In the genomic region with DNA sequence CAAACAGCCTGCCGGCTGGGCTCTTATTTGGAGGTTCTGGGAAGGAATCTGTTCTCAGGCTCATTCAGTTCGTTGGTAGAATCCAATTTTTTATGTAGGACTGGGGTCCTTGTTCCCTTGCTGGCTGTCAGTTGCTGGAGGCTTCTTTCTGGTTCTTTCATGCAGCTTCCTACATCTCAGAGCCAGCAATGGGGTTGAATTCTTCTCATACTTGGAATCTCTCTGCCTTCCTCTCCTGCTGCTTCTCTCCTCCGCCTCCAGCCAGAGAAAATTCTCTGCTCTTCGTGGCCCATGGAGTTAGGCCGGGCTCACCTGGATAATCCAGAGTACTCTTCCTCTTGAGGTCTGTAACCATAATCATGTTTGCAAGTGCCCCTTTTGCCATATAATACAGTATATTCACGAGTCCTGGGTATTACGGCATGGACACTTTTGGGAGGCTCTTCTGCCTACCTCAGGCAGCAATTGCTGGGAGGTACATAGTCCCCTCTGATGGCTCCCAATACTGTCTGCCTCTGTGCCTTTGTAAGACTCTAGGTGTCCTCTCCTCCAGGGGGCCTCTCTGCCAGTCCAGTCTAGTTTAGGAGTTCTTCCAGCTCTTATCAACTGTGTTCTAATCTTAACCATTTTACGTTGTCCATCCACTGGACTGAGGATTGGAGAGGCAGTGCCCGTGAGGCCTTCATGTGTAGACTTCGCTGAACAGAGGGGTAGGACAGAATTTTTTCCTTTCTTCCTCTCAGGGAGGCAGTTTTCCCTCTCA, we compare ENCODE assay signal across 12 cellular contexts. TPM values are rescaled to one million over a fixed set of nuclear protein-coding genes. Genes with fewer than 3 reads are reported as not detected.
DNase-seq lines count a peak whose midpoint lies in the region; ATAC-seq, FAIRE-seq and TF ChIP-seq lines count a peak whose summit lies in the region.
"Had no signal": no experiment of that assay in that cellular context is flagged by ENCODE, and none has a peak within 500 bp of the region (broad histone marks: within the 10 kb centered on the region; RNA-seq: fewer than 3 reads in every experiment).

No MANE protein-coding gene starts in this region.

- H2AFZ ChIP-seq in endothelial cell of umbilical vein (ENCODE audit: low read depth, low read length) = no peak overlapping the region

- H3K36me3 ChIP-seq in Panc1 (ENCODE audit: control insufficient read depth, insufficient read depth, low read length) (peaks cover 10% of the 10 kb centered on the region; the same call in 1 of the 2 replicates), endothelial cell of umbilical vein (ENCODE audit: control insufficient read depth in 2 of 2, extremely low read depth in 1 of 2, insufficient read depth in 2 of 2, low read length in 2 of 2) (peaks cover 4 to 6% of the 10 kb centered on the region in 2 experiments), right atrium auricular region (peaks cover 6% of the 10 kb centered on the region)

- no TSS peak for BruUV-seq in Panc1 (replicated peaks; lab: Mats Ljungman, UMichigan)
- BruUV-seq in endothelial cell of umbilical vein (replicated peaks; lab: Mats Ljungman, UMichigan) = no TSS peak

- TF ChIP-seq CTCF in Panc1 (IDR thresholded peaks at IDR 0.05) (no peak), endothelial cell of umbilical vein (IDR thresholded peaks at IDR 0.05; ENCODE audit: extremely low read depth in 1 of 2, insufficient read depth in 1 of 2, low read depth in 1 of 2, low read length in 2 of 2) (no peak), progenitor cell of endocrine pancreas (IDR thresholded peaks at IDR 0.05; ENCODE audit: unreplicated experiment) (no peak), right atrium auricular region (IDR thresholded peaks at IDR 0.05) (no peak)

- H3K4me1 ChIP-seq in Panc1 (ENCODE audit: control insufficient read depth, insufficient read depth, low read length) (peaks cover 14% of the 10 kb centered on the region), endothelial cell of umbilical vein (ENCODE audit: control insufficient read depth, extremely low read depth, insufficient read depth, low read length) (peaks cover 32% of the 10 kb centered on the region), right atrium auricular region (peaks cover 0 to 53% of the 10 kb centered on the region in 2 donors)

- H3K9ac ChIP-seq in endothelial cell of umbilical vein (replicated peaks; ENCODE audit: extremely low read depth, insufficient read depth, low read length) = no peak overlapping the region

- peak overlapping the region; percentile 80 for H3K4me3 Mint-ChIP-seq in T-helper 1 cell treated with Interleukin-12 subunit alpha and Interleukin-12 subunit beta and Interleukin-4 antibody, amounts not matched to agents 30 μg/mL and 1 μg/mL, for 36 hours
- peak overlapping the region; percentile 98 for H3K4me3 Mint-ChIP-seq in progenitor cell of endocrine pancreas (ENCODE audit: low read depth)

- peaks cover 61% of the 10 kb centered on the region for H3K79me2 ChIP-seq in endothelial cell of umbilical vein (ENCODE audit: control insufficient read depth, insufficient read depth, low read length)

- H3K27ac ChIP-seq in Panc1 (ENCODE audit: low read length) (no peak overlapping the region), endothelial cell of umbilical vein (ENCODE audit: insufficient read depth, low read depth, low read length) (no peak overlapping the region), right atrium auricular region (peak overlapping the region in 1 of 2 donors; percentile 8)
- H3K27ac ChIP-seq: heart left ventricle had no signal

- H3K9me3 ChIP-seq in Panc1 (ENCODE audit: control insufficient read depth, insufficient read depth, low read depth, low read length) = no peaks in the 10 kb centered on the region
- H3K9me3 ChIP-seq in endothelial cell of umbilical vein (replicated peaks; ENCODE audit: control insufficient read depth, insufficient read depth, low read length) = no peaks in the 10 kb centered on the region
- no peaks in the 10 kb centered on the region for H3K9me3 ChIP-seq in right atrium auricular region
- H3K9me3 ChIP-seq: heart left ventricle had no signal

- ATAC-seq in Panc1 = no peak

- in situ Hi-C loops in Panc1 (cut with HindIII; ENCODE audit: low pct_unique_long_range_greater_than_20kb, low sequenced_read_pairs) = no loop called here

- peak overlapping the region; percentile 74 for H3K27ac Mint-ChIP-seq in T-helper 1 cell treated with Interleukin-12 subunit alpha and Interleukin-12 subunit beta and Interleukin-4 antibody, amounts not matched to agents 30 μg/mL and 1 μg/mL, for 36 hours
- peak overlapping the region; percentile 82 for H3K27ac Mint-ChIP-seq in progenitor cell of endocrine pancreas

- H3K9me1 ChIP-seq in endothelial cell of umbilical vein (replicated peaks; ENCODE audit: control insufficient read depth, extremely low read depth, insufficient read depth, low read length) = no peaks in the 10 kb centered on the region

- H3K4me3 ChIP-seq in Panc1 (ENCODE audit: low read depth in 2 of 2, low read length in 2 of 2) (peak overlapping the region; percentile 91 to 97; a peak in 3 of 4 replicates), endothelial cell of umbilical vein (replicated peaks in 1 of 3; ENCODE audit: insufficient read depth in 1 of 3, low read depth in 1 of 3, low read length in 3 of 3) (no peak overlapping the region), right atrium auricular region (no peak overlapping the region)

- H3K4me1 Mint-ChIP-seq in T-helper 1 cell treated with Interleukin-12 subunit alpha and Interleukin-12 subunit beta and Interleukin-4 antibody, amounts not matched to agents 30 μg/mL and 1 μg/mL, for 36 hours (ENCODE audit: low read depth) = peaks cover 49% of the 10 kb centered on the region
- peaks cover 33% of the 10 kb centered on the region for H3K4me1 Mint-ChIP-seq in progenitor cell of endocrine pancreas (ENCODE audit: low read depth)

- CTCF ChIA-PET in Panc1 (lab: Charles Lee) = no interaction called here
- CTCF ChIA-PET in endothelial cell of umbilical vein (lab: Charles Lee) = no interaction called here

- peak overlapping the region; percentile 88 for H3K4me2 ChIP-seq in endothelial cell of umbilical vein (ENCODE audit: insufficient read depth, low read length)

- DNase-seq in T-helper 1 cell = no peak
- DNase-seq in Panc1 (ENCODE audit: low read depth, low spot score) = no peak
- no peak for DNase-seq in endothelial cell of umbilical vein (ENCODE audit: low read depth, low spot score)
- DNase-seq in progenitor cell of endocrine pancreas (ENCODE audit: low spot score, unreplicated experiment) = no peak
- DNase-seq in NCI-H1417 treated with DMSO at 0.1 percent for 48 hours (lab: John Stamatoyannopoulos, UW) = no peak
- DNase-seq in right atrium auricular region (ENCODE audit: low spot score) = no peak
- no peak for DNase-seq in stimulated activated CD4-positive, alpha-beta T cell treated with anti-CD3 and anti-CD28 coated beads, Interleukin-4, amount 100 ng/mL, for 4 hours
- DNase-seq: 8988T; activated CD4-positive, CD25-positive, alpha-beta regulatory T cell; central memory CD4-positive, alpha-beta T cell; heart left ventricle had no signal

- TF ChIP-seq POLR2A in endothelial cell of umbilical vein (IDR thresholded peaks at IDR 0.05; ENCODE audit: low read depth, low read length) = no peak

- dilution Hi-C loops in endothelial cell of umbilical vein (cut with MboI; ENCODE audit: extremely low pct_ligation_motif_present, low sequenced_read_pairs) = no loop called here

- H3K27me3 Mint-ChIP-seq in T-helper 1 cell treated with Interleukin-12 subunit alpha and Interleukin-12 subunit beta and Interleukin-4 antibody, amounts not matched to agents 30 μg/mL and 1 μg/mL, for 36 hours (ENCODE audit: low read depth) = no peaks in the 10 kb centered on the region
- H3K27me3 Mint-ChIP-seq in progenitor cell of endocrine pancreas = no peaks in the 10 kb centered on the region

- no peak for FAIRE-seq in endothelial cell of umbilical vein (lab: Jason Lieb, UNC)

- H3K9me3 Mint-ChIP-seq in T-helper 1 cell treated with Interleukin-12 subunit alpha and Interleukin-12 subunit beta and Interleukin-4 antibody, amounts not matched to agents 30 μg/mL and 1 μg/mL, for 36 hours = no peaks in the 10 kb centered on the region
- peaks cover 11% of the 10 kb centered on the region for H3K9me3 Mint-ChIP-seq in progenitor cell of endocrine pancreas (ENCODE audit: low read depth)

- H3K27me3 ChIP-seq in Panc1 (ENCODE audit: control insufficient read depth, insufficient read depth, low read length) = no peaks in the 10 kb centered on the region
- no peaks in the 10 kb centered on the region for H3K27me3 ChIP-seq in endothelial cell of umbilical vein (ENCODE audit: control insufficient read depth in 2 of 2, insufficient read depth in 2 of 2, low read length in 2 of 2)
- H3K27me3 ChIP-seq in right atrium auricular region = no peaks in the 10 kb centered on the region
- H3K27me3 ChIP-seq: heart left ventricle had no signal

- intact Hi-C loops in Panc1 (cut with micrococcal nuclease; ENCODE audit: unreplicated experiment) (no loop called here), endothelial cell of umbilical vein (cut with micrococcal nuclease) (no loop called here)

- no peaks in the 10 kb centered on the region for H4K20me1 ChIP-seq in endothelial cell of umbilical vein (replicated peaks; ENCODE audit: control insufficient read depth, extremely low read depth, insufficient read depth, low read length)

- H3K36me3 Mint-ChIP-seq in T-helper 1 cell treated with Interleukin-12 subunit alpha and Interleukin-12 subunit beta and Interleukin-4 antibody, amounts not matched to agents 30 μg/mL and 1 μg/mL, for 36 hours (ENCODE audit: low read depth) = peaks cover 2% of the 10 kb centered on the region
- peaks cover 7% of the 10 kb centered on the region for H3K36me3 Mint-ChIP-seq in progenitor cell of endocrine pancreas (ENCODE audit: insufficient read depth)

- POLR2A ChIA-PET in Panc1 (lab: Charles Lee) = no interaction called here
- POLR2A ChIA-PET in endothelial cell of umbilical vein (lab: Charles Lee) = no interaction called here

RNA-seq across cellular contexts. Expression of a gene that starts 2.2 kb away (rescaled TPM):
- 10.8 TPM for total RNA-seq in Panc1 (2021; ENCODE audit: unreplicated experiment)
- 4.2 TPM for polyA plus RNA-seq in Panc1 (2012; ENCODE audit: insufficient read length)
- total RNA-seq in endothelial cell of umbilical vein = 17.3 and 20.7 TPM in 2 replicates
- polyA plus RNA-seq in endothelial cell of umbilical vein = 10.4 and 10.6 TPM in 2 replicates
- polyA plus RNA-seq in endothelial cell of umbilical vein (2011; cell fraction: cytosol; rRNA removed) = 6.7 and 9.2 TPM in 2 replicates
- polyA plus RNA-seq in endothelial cell of umbilical vein (2011; cell fraction: nucleus; rRNA removed) = 29.7 and 32.7 TPM in 2 replicates
- polyA plus RNA-seq in endothelial cell of umbilical vein (2012) = 8.9 and 9.1 TPM in 2 replicates
- 14.2 and 14.3 TPM in 2 replicates for polyA minus RNA-seq in endothelial cell of umbilical vein
- polyA minus RNA-seq in endothelial cell of umbilical vein (2011; cell fraction: cytosol; rRNA and poly(A)+ RNA removed) = 10.4 TPM
- polyA minus RNA-seq in endothelial cell of umbilical vein (2011; cell fraction: nucleus; rRNA and poly(A)+ RNA removed) = 22.2 and 37.1 TPM in 2 replicates
- 29.1 and 31.0 TPM in 2 replicates for total RNA-seq in progenitor cell of endocrine pancreas
- total RNA-seq in right atrium auricular region = 10 to 100 TPM; 10.5 to 11.4 TPM

RNA-seq across cellular contexts. Expression of a gene that starts 2.3 kb away (rescaled TPM):
- total RNA-seq in Panc1 (2021; ENCODE audit: unreplicated experiment) = 15.4 TPM
- 23.5 TPM for polyA plus RNA-seq in Panc1 (2012; ENCODE audit: insufficient read length)
- 25.6 and 26.3 TPM in 2 replicates for total RNA-seq in endothelial cell of umbilical vein
- 10.6 and 13.0 TPM in 2 replicates for polyA plus RNA-seq in endothelial cell of umbilical vein
- 10.6 and 11.2 TPM in 2 replicates for polyA plus RNA-seq in endothelial cell of umbilical vein (2011; cell fraction: cytosol; rRNA removed)
- polyA plus RNA-seq in endothelial cell of umbilical vein (2011; cell fraction: nucleus; rRNA removed) = 28.3 and 29.2 TPM in 2 replicates
- 22.9 and 25.7 TPM in 2 replicates for polyA plus RNA-seq in endothelial cell of umbilical vein (2012)
- 10.0 and 11.8 TPM in 2 replicates for polyA minus RNA-seq in endothelial cell of umbilical vein
- 1.1 TPM for polyA minus RNA-seq in endothelial cell of umbilical vein (2011; cell fraction: cytosol; rRNA and poly(A)+ RNA removed)
- 15.6 and 18.8 TPM in 2 replicates for polyA minus RNA-seq in endothelial cell of umbilical vein (2011; cell fraction: nucleus; rRNA and poly(A)+ RNA removed)
- total RNA-seq in progenitor cell of endocrine pancreas = 22.6 and 25.3 TPM in 2 replicates
- total RNA-seq in right atrium auricular region = 10 to 100 TPM; 66.9 to 68.8 TPM

Comparison
In these comparisons a context has a peak if more than half of its experiments do, and no peak if none do; other contexts are left out.
1. H3K4me3 ChIP-seq: peak in Panc1 (2 of 2); none in endothelial cell of umbilical vein (0 of 3) and right atrium auricular region (0 of 2).